In the genomic region with DNA sequence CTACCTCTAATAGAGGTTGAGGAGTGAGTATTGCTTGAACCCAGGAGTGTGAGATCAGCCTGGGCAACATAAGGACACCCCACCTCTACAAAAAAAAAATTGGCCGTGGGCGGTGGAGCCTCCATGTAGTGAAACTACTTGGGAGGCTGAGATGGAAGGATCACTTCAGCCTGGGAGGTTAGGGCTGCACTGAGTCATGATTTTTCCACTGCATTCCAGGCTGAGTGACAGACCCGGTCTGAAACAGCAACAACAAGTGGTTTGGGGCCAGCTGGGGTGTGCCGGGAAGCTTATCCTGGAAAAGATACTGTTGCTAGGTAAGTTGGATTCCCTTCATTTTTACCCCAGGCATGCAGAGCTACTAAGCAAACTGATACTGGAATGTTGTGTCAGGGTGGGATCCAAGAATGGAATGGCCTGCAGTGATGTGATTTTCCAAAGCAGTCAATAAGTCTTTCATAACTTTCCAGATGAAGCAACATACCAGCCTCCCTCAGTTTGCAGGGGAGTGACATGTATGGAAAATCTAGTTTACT, we compare ENCODE assay signal across 32 cellular contexts. TPM values are rescaled to one million over a fixed set of nuclear protein-coding genes. Genes with fewer than 3 reads are reported as not detected.
DNase-seq lines count a peak whose midpoint lies in the region; ATAC-seq and TF ChIP-seq lines count a peak whose summit lies in the region.
"Had no signal": no experiment of that assay in that cellular context is flagged by ENCODE, and none has a peak within 500 bp of the region (broad histone marks: within the 10 kb centered on the region; RNA-seq: fewer than 3 reads in every experiment).

No MANE protein-coding gene starts in this region.

- H3K9me3 Mint-ChIP-seq in MCF 10A (ENCODE audit: unreplicated experiment) (no peaks in the 10 kb centered on the region), neural progenitor cell (no peaks in the 10 kb centered on the region)
- H3K9me3 Mint-ChIP-seq in activated naive CD4-positive, alpha-beta T cell treated with anti-CD3 and anti-CD28 coated beads, Interleukin-2, amount 50 U/mL, for 72 hours, result no peaks in the 10 kb centered on the region
- H3K9me3 Mint-ChIP-seq: activated B cell treated with CpG ODN at 0.5 μM for 24 hours; activated CD4-positive, alpha-beta memory T cell treated with anti-CD3 and anti-CD28 coated beads, Interleukin-2, amount 10 ng/mL, durations not matched to agents 7 days and 5 days; immature natural killer cell; T-helper 2 cell treated with Interferon-gamma antibody and Interleukin-4, amounts not matched to agents 5 μg/mL and 100 μg/mL, for 36 hours had no signal

- H3K4me1 ChIP-seq in mammary epithelial cell (ENCODE audit: insufficient read depth, low read length), result no peaks in the 10 kb centered on the region
- H3K4me1 ChIP-seq in neural progenitor cell, result no peaks in the 10 kb centered on the region
- H3K4me1 ChIP-seq: heart right ventricle had no signal

- POLR2A ChIA-PET in MCF 10A (lab: Yijun Ruan, JAX), result no interaction called here

- H3K4me2 ChIP-seq in mammary epithelial cell (ENCODE audit: insufficient read depth, low read depth, low read length), result no peak overlapping the region
- H3K4me2 ChIP-seq in neural progenitor cell, result no peak overlapping the region
- H3K4me2 ChIP-seq: SK-N-SH had no signal

- H3K9ac ChIP-seq in mammary epithelial cell (ENCODE audit: insufficient read depth, low read length), result no peak overlapping the region
- no peak overlapping the region for H3K9ac ChIP-seq in neural progenitor cell
- H3K9ac ChIP-seq: SK-N-SH had no signal

- H3K27ac ChIP-seq in mammary epithelial cell (ENCODE audit: insufficient read depth, low read depth, low read length), result no peak overlapping the region
- H3K27ac ChIP-seq in neural progenitor cell, result no peak overlapping the region
- H3K27ac ChIP-seq: 22Rv1, C4-2B, heart right ventricle had no signal

- peaks cover 6% of the 10 kb centered on the region for H3K36me3 Mint-ChIP-seq in MCF 10A (ENCODE audit: insufficient read depth, unreplicated experiment)
- H3K36me3 Mint-ChIP-seq in activated naive CD4-positive, alpha-beta T cell treated with anti-CD3 and anti-CD28 coated beads, Interleukin-2, amount 50 U/mL, for 72 hours, result no peaks in the 10 kb centered on the region
- H3K36me3 Mint-ChIP-seq in neural progenitor cell, result no peaks in the 10 kb centered on the region
- H3K36me3 Mint-ChIP-seq: immature natural killer cell had no signal

- in situ Hi-C loops in mammary epithelial cell (cut with MboI; ENCODE audit: low sequenced_read_pairs in 2 of 2) (no loop called here), astrocyte of the cerebellum (cut with HindIII; ENCODE audit: low sequenced_read_pairs) (no loop called here)

- dilution Hi-C loops in mammary epithelial cell (cut with HindIII; ENCODE audit: low sequenced_read_pairs), result no loop called here

- H3K27ac Mint-ChIP-seq in MCF 10A (ENCODE audit: low read depth, unreplicated experiment) (no peak overlapping the region), neural progenitor cell (no peak overlapping the region)
- no peak overlapping the region for H3K27ac Mint-ChIP-seq in activated naive CD4-positive, alpha-beta T cell treated with anti-CD3 and anti-CD28 coated beads, Interleukin-2, amount 50 U/mL, for 72 hours
- H3K27ac Mint-ChIP-seq: activated B cell treated with CpG ODN at 0.5 μM for 24 hours; activated CD4-positive, alpha-beta memory T cell treated with anti-CD3 and anti-CD28 coated beads, Interleukin-2, amount 10 ng/mL, durations not matched to agents 7 days and 5 days; immature natural killer cell; T-helper 2 cell treated with Interferon-gamma antibody and Interleukin-4, amounts not matched to agents 5 μg/mL and 100 μg/mL, for 36 hours had no signal

- no peaks in the 10 kb centered on the region for H3K4me1 Mint-ChIP-seq in MCF 10A (ENCODE audit: insufficient read depth, unreplicated experiment)
- H3K4me1 Mint-ChIP-seq in neural progenitor cell, result no peaks in the 10 kb centered on the region
- H3K4me1 Mint-ChIP-seq: activated B cell treated with CpG ODN at 0.5 μM for 24 hours; activated CD4-positive, alpha-beta memory T cell treated with anti-CD3 and anti-CD28 coated beads, Interleukin-2, amount 10 ng/mL, durations not matched to agents 7 days and 5 days; immature natural killer cell had no signal

- intact Hi-C loops in MCF 10A (cut with micrococcal nuclease), result no loop called here
- intact Hi-C loops in mammary epithelial cell (cut with micrococcal nuclease), result no loop called here

- peaks cover 3% of the 10 kb centered on the region for H4K20me1 ChIP-seq in mammary epithelial cell (ENCODE audit: insufficient read depth, low read length)
- no peaks in the 10 kb centered on the region for H4K20me1 ChIP-seq in neural progenitor cell (ENCODE audit: low read depth)

- DNase-seq in MCF 10A (ENCODE audit: unreplicated experiment) (peak; percentile 18), mammary epithelial cell (no peak), astrocyte of the cerebellum (ENCODE audit: low read depth) (peak; percentile 8), foreskin fibroblast (peak; percentile 19 to 49), NCI-H82 treated with DMSO at 0.1 percent for 48 hours (lab: John Stamatoyannopoulos, UW; ENCODE audit: unreplicated experiment) (no peak), neural progenitor cell (ENCODE audit: low spot score) (no peak)
- DNase-seq in activated naive CD4-positive, alpha-beta T cell treated with anti-CD3 and anti-CD28 coated beads, Interleukin-2, amount 50 U/mL, for 72 hours (ENCODE audit: low spot score in 2 of 2), result no peak
- DNase-seq: activated B cell treated with CpG ODN at 0.5 μM for 24 hours; activated CD4-positive, alpha-beta memory T cell treated with anti-CD3 and anti-CD28 coated beads, Interleukin-2, amount 10 ng/mL, durations not matched to agents 7 days and 5 days; activated naive CD4-positive, alpha-beta T cell; activated T-cell treated with anti-CD3 and anti-CD28 coated beads for 4 hours; anterior cingulate cortex; DMS 273 treated with DMSO at 0.1 percent for 48 hours; effector CD8-positive, alpha-beta T cell; heart right ventricle; immature natural killer cell; Kasumi-1; NCI-H1105 treated with DMSO at 0.1 percent for 48 hours; NCI-H2081 treated with DMSO at 0.1 percent for 48 hours; NK-92 treated with Interleukin-12 subunit alpha and Interleukin-12 subunit beta, amount 100 ng/mL, for 24 hours; retina; SK-N-SH had no signal

- no peaks in the 10 kb centered on the region for H3F3A ChIP-seq in neural progenitor cell (ENCODE audit: low read depth)

- H3K9me3 ChIP-seq in mammary epithelial cell (replicated peaks; ENCODE audit: insufficient read depth, low read length) (no peaks in the 10 kb centered on the region), neural progenitor cell (ENCODE audit: low read depth) (no peaks in the 10 kb centered on the region)
- H3K9me3 ChIP-seq: heart right ventricle, SK-N-SH had no signal

- no peak for ATAC-seq in HG02759 (IDR thresholded peaks at IDR 0.05; ENCODE audit: unreplicated experiment)
- no peak for ATAC-seq in activated naive CD4-positive, alpha-beta T cell treated with anti-CD3 and anti-CD28 coated beads, Interleukin-2, amount 50 U/mL, for 72 hours
- ATAC-seq: esophagus mucosa, heart right ventricle had no signal

- H2AFZ ChIP-seq in mammary epithelial cell (ENCODE audit: low read depth, low read length), result no peak overlapping the region
- no peak overlapping the region for H2AFZ ChIP-seq in neural progenitor cell (replicated peaks)

- no TSS peak for BruUV-seq in MCF 10A (replicated peaks; lab: Mats Ljungman, UMichigan)
- BruUV-seq in mammary epithelial cell (replicated peaks; lab: Mats Ljungman, UMichigan), result no TSS peak

- no peaks in the 10 kb centered on the region for H3K36me3 ChIP-seq in mammary epithelial cell (ENCODE audit: insufficient read depth, low read length)
- no peaks in the 10 kb centered on the region for H3K36me3 ChIP-seq in neural progenitor cell
- H3K36me3 ChIP-seq: heart right ventricle had no signal

- CTCF ChIA-PET in MCF 10A (lab: Yijun Ruan, JAX) (no interaction called here), mammary epithelial cell (lab: Charles Lee; ENCODE audit: low non-redundant PET) (no interaction called here)

- H3K27me3 Mint-ChIP-seq in MCF 10A (ENCODE audit: insufficient read depth, unreplicated experiment) (peaks cover 58% of the 10 kb centered on the region), neural progenitor cell (ENCODE audit: insufficient read depth, low read depth) (no peaks in the 10 kb centered on the region)
- H3K27me3 Mint-ChIP-seq: activated B cell treated with CpG ODN at 0.5 μM for 24 hours; activated CD4-positive, alpha-beta memory T cell treated with anti-CD3 and anti-CD28 coated beads, Interleukin-2, amount 10 ng/mL, durations not matched to agents 7 days and 5 days had no signal

- WGBS in mammary epithelial cell (ENCODE audit: low coverage, missing lambda C conversion rate), result 45% methylated on average over 4 of the region's 4 CpGs

- no peak overlapping the region for H3K4me3 ChIP-seq in mammary epithelial cell (replicated peaks in 1 of 3; ENCODE audit: insufficient read depth in 1 of 3, low read depth in 2 of 3, low read length in 3 of 3)
- no peak overlapping the region for H3K4me3 ChIP-seq in astrocyte of the cerebellum (ENCODE audit: low read depth, low read length)
- H3K4me3 ChIP-seq in foreskin fibroblast (ENCODE audit: low read depth in 1 of 2, low read length in 2 of 2), result no peak overlapping the region
- H3K4me3 ChIP-seq in neural progenitor cell, result no peak overlapping the region
- H3K4me3 ChIP-seq: heart right ventricle had no signal

- no peak overlapping the region for H3K4me3 Mint-ChIP-seq in MCF 10A (ENCODE audit: unreplicated experiment)
- H3K4me3 Mint-ChIP-seq in neural progenitor cell, result no peak overlapping the region
- H3K4me3 Mint-ChIP-seq: activated B cell treated with CpG ODN at 0.5 μM for 24 hours; activated CD4-positive, alpha-beta memory T cell treated with anti-CD3 and anti-CD28 coated beads, Interleukin-2, amount 10 ng/mL, durations not matched to agents 7 days and 5 days; immature natural killer cell; T-helper 2 cell treated with Interferon-gamma antibody and Interleukin-4, amounts not matched to agents 5 μg/mL and 100 μg/mL, for 36 hours had no signal

- H3K79me2 ChIP-seq in mammary epithelial cell (ENCODE audit: insufficient read depth, low read length) (no peaks in the 10 kb centered on the region), neural progenitor cell (ENCODE audit: low read depth) (no peaks in the 10 kb centered on the region)

- TF ChIP-seq CTCF in MCF 10A (IDR thresholded peaks at IDR 0.05; ENCODE audit: unreplicated experiment), result no peak
- TF ChIP-seq CTCF in mammary epithelial cell (conservative IDR thresholded peaks at IDR 0.05 in 1 of 2, IDR thresholded peaks at IDR 0.05 in 1 of 2; ENCODE audit: extremely low read depth in 1 of 2, insufficient read depth in 1 of 2, low read depth in 1 of 2, low read length in 2 of 2), result no peak
- TF ChIP-seq CTCF in astrocyte of the cerebellum (IDR thresholded peaks at IDR 0.05; ENCODE audit: low read depth, low read length, missing control alignments), result no peak
- no peak for TF ChIP-seq CTCF in foreskin fibroblast (IDR thresholded peaks at IDR 0.05; ENCODE audit: low read depth, low read length)
- TF ChIP-seq CTCF in neural progenitor cell (IDR thresholded peaks at IDR 0.05), result no peak

- peaks cover 7% of the 10 kb centered on the region for H3K27me3 ChIP-seq in mammary epithelial cell (ENCODE audit: insufficient read depth, low read length)
- no peaks in the 10 kb centered on the region for H3K27me3 ChIP-seq in neural progenitor cell

RNA-seq across cellular contexts. Expression of gene XAGE2, which starts 57.0 kb away (rescaled TPM):
- total RNA-seq in MCF 10A (2022), result not detected in 2 replicates
- total RNA-seq in mammary epithelial cell, result not detected
- polyA plus RNA-seq in mammary epithelial cell, result not detected
- not detected for polyA minus RNA-seq in mammary epithelial cell
- total RNA-seq in activated naive CD4-positive, alpha-beta T cell treated with anti-CD3 and anti-CD28 coated beads, Interleukin-2, amount 50 U/mL, for 72 hours, result not detected
- not detected in 2 replicates for total RNA-seq in neural progenitor cell (ENCODE audit: low replicate concordance)
- total RNA-seq: activated B cell treated with CpG ODN at 0.5 μM for 24 hours; activated CD4-positive, alpha-beta memory T cell treated with anti-CD3 and anti-CD28 coated beads, Interleukin-2, amount 10 ng/mL, durations not matched to agents 7 days and 5 days; cerebellum; esophagus mucosa; H4; heart right ventricle; mucosa of gallbladder; NCI-H460; ureter had no signal
- polyA plus RNA-seq: heart right ventricle, immature natural killer cell had no signal

Comparison
In these comparisons a context has a peak if more than half of its experiments do, and no peak if none do; other contexts are left out.
1. DNase-seq: peak in MCF 10A (single experiment), astrocyte of the cerebellum (single experiment) and foreskin fibroblast (2 of 2); none in mammary epithelial cell (single experiment), activated naive CD4-positive, alpha-beta T cell treated with anti-CD3 and anti-CD28 coated beads, Interleukin-2, amount 50 U/mL, for 72 hours (0 of 2), NCI-H82 treated with DMSO at 0.1 percent for 48 hours (single experiment) and neural progenitor cell (single experiment).